ENCODE assay signal across 15 cellular contexts in genomic region chr7:75931676-75932075, GRCh38. TPM values are rescaled to one million over a fixed set of nuclear protein-coding genes. Genes with fewer than 3 reads are reported as not detected.
DNase-seq lines count a peak whose midpoint lies in the region; ATAC-seq and TF ChIP-seq lines count a peak whose summit lies in the region.
"Had no signal": no experiment of that assay in that cellular context is flagged by ENCODE, and none has a peak within 500 bp of the region (broad histone marks: within the 10 kb centered on the region; RNA-seq: fewer than 3 reads in every experiment).

No MANE protein-coding gene starts in this region.

- 55% methylated on average over 5 of the region's 5 CpGs for WGBS in right lobe of liver (ENCODE audit: insufficient coverage, low coverage, low lambda C conversion rate, missing lambda C conversion rate)

- peak overlapping the region; percentile 69 to 100 (median 95) for H3K27ac ChIP-seq in right lobe of liver
- H3K27ac ChIP-seq: BLaER1, gastrocnemius medialis had no signal

- no peak for TF ChIP-seq CTCF in right lobe of liver (IDR thresholded peaks at IDR 0.05)

- no peak for TF ChIP-seq POLR2A in right lobe of liver (IDR thresholded peaks at IDR 0.05)

- no peak overlapping the region for H3K4me3 ChIP-seq in right lobe of liver
- H3K4me3 ChIP-seq: BLaER1, gastrocnemius medialis had no signal

- ATAC-seq in right lobe of liver: no peak
- ATAC-seq: gastrocnemius medialis, PC-3, sciatic nerve had no signal

- H3K36me3 ChIP-seq in right lobe of liver: peaks cover 0 to 19% (median under 1%) of the 10 kb centered on the region in 4 donors
- H3K36me3 ChIP-seq: gastrocnemius medialis had no signal

- H3K9me3 ChIP-seq in right lobe of liver: no peaks in the 10 kb centered on the region
- H3K9me3 ChIP-seq: gastrocnemius medialis had no signal

- H3K27me3 ChIP-seq in right lobe of liver: no peaks in the 10 kb centered on the region
- H3K27me3 ChIP-seq: BLaER1, gastrocnemius medialis had no signal

- intact Hi-C loops in right lobe of liver (cut with DNase I): no loop called here

- peak; percentile 97 for DNase-seq in DMS79 treated with DMSO at 0.1 percent for 48 hours (lab: John Stamatoyannopoulos, UW)
- peak; percentile 77 for DNase-seq in NCI-H2029 (lab: John Stamatoyannopoulos, UW)
- peak; percentile 37 for DNase-seq in NCI-H82 treated with DMSO at 0.1 percent for 48 hours (lab: John Stamatoyannopoulos, UW; ENCODE audit: unreplicated experiment)
- no peak for DNase-seq in right lobe of liver
- no peak for DNase-seq in midbrain (lab: John Stamatoyannopoulos, UW)
- DNase-seq in stimulated activated CD4-positive, alpha-beta T cell treated with anti-CD3 and anti-CD28 coated beads, Interleukin-1b, Interleukin-23, amount 100 ng/mL, for 48 hours: no peak
- DNase-seq in stimulated activated CD4-positive, alpha-beta T cell treated with anti-CD3 and anti-CD28 coated beads, Interleukin-2, amount 100 ng/mL, for 48 hours: no peak
- DNase-seq in stimulated activated CD4-positive, alpha-beta T cell treated with anti-CD3 and anti-CD28 coated beads, Interleukin-4, amount 100 ng/mL, for 4 hours: no peak
- DNase-seq: effector memory CD4-positive, alpha-beta T cell; gastrocnemius medialis; islet precursor cell; PC-3; T-helper 1 cell had no signal

- H3K4me1 ChIP-seq in right lobe of liver: peaks cover 0 to 76% (median 23%) of the 10 kb centered on the region in 4 donors

RNA-seq across cellular contexts. Expression of gene POR, which starts 16.7 kb away (rescaled TPM):
- 1,000 to 10,000 TPM in 1 of 6 experiments, 100 to 1,000 TPM in 5; 370 to 1,042 (median 725) TPM for total RNA-seq in right lobe of liver

RNA-seq across cellular contexts. Expression of gene RHBDD2, which starts 52.8 kb away (rescaled TPM):
- 10 to 100 TPM; 24.4 to 56.1 (median 31.7) TPM for total RNA-seq in right lobe of liver

Comparison
In these comparisons a context has a peak if more than half of its experiments do, and no peak if none do; other contexts are left out.
1. DNase-seq: peak in DMS79 treated with DMSO at 0.1 percent for 48 hours (single experiment), NCI-H2029 (single experiment) and NCI-H82 treated with DMSO at 0.1 percent for 48 hours (single experiment); none in right lobe of liver (0 of 3), midbrain (single experiment), stimulated activated CD4-positive, alpha-beta T cell treated with anti-CD3 and anti-CD28 coated beads, Interleukin-1b, Interleukin-23, amount 100 ng/mL, for 48 hours (single experiment), stimulated activated CD4-positive, alpha-beta T cell treated with anti-CD3 and anti-CD28 coated beads, Interleukin-2, amount 100 ng/mL, for 48 hours (0 of 2) and stimulated activated CD4-positive, alpha-beta T cell treated with anti-CD3 and anti-CD28 coated beads, Interleukin-4, amount 100 ng/mL, for 4 hours (0 of 2).